Comparison of ENCODE assay signal across 1 cellular context in the genomic region with DNA sequence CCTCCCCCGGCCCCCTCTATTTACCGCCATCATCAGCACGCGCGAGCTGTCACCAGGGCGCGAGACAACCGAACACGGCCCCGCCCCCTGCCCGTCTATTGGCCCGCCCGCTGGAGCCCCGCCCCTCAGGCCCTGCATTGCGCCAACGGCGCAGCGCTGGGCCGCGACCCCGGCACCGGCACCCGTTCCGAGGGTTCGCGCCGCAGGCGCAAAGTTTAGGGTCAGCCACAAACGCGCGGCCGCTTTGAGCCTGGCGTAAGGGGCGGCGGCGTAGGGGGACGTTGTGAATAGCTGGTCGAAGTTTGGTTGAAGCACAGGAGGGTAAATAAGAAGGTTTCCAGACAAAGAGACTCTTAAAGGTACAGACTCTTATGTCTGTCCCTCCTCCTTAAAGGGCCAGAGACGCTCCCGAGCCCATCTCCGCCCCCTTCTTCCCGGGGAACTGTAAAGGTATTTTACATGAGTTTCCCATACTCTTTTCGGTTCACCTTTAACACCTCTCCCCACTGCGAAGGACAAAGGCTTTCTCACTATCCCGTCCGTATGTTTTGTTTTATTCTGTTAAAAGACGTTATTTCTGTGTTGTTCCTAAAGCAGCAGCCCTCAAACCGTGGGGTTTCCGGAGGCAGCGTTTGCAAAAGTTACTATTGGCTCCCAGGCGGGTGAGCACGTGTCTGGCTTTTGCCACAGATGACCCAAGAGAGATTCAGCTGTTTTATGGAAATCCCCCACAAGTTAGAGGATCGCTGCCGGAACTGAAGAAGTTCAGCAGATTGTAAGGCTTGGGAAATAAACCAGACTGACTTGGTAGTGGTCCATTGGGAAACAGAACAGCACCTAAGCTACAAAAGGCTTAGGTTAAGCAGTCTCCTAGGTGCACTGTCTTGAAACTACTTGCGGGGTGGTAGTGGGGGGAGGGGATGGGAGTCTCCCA.
A peak's percentile ranks its signal among the peaks of the same experiment; 100 is the strongest.
TF ChIP-seq lines count a peak whose summit lies in the region.

A gene (minus strand): TSS at position 76 of the 934 bp plus-strand sequence. CDS start 88,392 bp downstream, outside the sequence.

TF ChIP-seq in K562, 482 proteins besides CTCF, POLR2A, EP300 and RAD21 (continued from another document and continues in another):
- TF ChIP-seq, protein P1, sequence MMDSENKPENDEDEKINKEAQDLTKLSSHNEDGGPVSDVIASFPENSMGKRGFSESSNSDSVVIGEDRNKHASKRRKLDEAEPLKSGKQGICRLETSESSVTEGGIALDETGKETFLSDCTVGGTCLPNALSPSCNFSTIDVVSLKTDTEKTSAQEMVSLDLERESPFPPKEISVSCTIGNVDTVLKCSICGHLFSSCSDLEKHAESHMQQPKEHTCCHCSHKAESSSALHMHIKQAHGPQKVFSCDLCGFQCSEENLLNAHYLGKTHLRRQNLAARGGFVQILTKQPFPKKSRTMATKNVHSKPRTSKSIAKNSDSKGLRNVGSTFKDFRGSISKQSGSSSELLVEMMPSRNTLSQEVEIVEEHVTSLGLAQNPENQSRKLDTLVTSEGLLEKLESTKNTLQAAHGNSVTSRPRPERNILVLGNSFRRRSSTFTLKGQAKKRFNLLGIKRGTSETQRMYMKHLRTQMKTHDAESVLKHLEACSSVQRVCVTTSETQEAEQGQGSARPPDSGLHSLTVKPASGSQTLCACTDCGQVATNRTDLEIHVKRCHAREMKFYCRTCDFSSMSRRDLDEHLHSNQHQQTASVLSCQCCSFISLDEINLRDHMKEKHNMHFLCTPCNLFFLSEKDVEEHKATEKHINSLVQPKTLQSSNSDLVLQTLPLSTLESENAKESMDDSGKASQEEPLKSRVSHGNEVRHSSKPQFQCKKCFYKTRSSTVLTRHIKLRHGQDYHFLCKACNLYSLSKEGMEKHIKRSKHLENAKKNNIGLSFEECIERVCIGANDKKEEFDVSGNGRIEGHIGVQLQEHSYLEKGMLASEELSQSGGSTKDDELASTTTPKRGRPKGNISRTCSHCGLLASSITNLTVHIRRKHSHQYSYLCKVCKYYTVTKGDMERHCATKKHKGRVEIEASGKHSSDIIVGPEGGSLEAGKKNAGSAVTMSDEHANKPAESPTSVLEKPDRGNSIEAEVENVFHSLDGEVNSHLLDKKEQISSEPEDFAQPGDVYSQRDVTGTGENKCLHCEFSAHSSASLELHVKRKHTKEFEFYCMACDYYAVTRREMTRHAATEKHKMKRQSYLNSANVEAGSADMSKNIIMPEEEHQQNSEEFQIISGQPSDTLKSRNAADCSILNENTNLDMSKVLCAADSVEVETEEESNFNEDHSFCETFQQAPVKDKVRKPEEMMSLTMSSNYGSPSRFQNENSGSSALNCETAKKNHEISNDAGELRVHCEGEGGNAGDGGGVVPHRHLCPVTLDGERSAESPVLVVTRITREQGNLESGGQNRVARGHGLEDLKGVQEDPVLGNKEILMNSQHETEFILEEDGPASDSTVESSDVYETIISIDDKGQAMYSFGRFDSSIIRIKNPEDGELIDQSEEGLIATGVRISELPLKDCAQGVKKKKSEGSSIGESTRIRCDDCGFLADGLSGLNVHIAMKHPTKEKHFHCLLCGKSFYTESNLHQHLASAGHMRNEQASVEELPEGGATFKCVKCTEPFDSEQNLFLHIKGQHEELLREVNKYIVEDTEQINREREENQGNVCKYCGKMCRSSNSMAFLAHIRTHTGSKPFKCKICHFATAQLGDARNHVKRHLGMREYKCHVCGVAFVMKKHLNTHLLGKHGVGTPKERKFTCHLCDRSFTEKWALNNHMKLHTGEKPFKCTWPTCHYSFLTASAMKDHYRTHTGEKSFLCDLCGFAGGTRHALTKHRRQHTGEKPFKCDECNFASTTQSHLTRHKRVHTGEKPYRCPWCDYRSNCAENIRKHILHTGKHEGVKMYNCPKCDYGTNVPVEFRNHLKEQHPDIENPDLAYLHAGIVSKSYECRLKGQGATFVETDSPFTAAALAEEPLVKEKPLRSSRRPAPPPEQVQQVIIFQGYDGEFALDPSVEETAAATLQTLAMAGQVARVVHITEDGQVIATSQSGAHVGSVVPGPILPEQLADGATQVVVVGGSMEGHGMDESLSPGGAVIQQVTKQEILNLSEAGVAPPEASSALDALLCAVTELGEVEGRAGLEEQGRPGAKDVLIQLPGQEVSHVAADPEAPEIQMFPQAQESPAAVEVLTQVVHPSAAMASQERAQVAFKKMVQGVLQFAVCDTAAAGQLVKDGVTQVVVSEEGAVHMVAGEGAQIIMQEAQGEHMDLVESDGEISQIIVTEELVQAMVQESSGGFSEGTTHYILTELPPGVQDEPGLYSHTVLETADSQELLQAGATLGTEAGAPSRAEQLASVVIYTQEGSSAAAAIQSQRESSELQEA (IDR thresholded peaks at IDR 0.05; ENCODE audit: low read depth), result no peak
- peak; percentile 70 for TF ChIP-seq RBBP5 (IDR thresholded peaks at IDR 0.05; ENCODE audit: borderline replicate concordance, insufficient read depth, low read length, poor library complexity, severe bottlenecking)
- TF ChIP-seq POU5F1 (IDR thresholded peaks at IDR 0.05; ENCODE audit: borderline replicate concordance, low read depth, low read length, partially characterized antibody), result no peak
- TF ChIP-seq, protein P2, sequence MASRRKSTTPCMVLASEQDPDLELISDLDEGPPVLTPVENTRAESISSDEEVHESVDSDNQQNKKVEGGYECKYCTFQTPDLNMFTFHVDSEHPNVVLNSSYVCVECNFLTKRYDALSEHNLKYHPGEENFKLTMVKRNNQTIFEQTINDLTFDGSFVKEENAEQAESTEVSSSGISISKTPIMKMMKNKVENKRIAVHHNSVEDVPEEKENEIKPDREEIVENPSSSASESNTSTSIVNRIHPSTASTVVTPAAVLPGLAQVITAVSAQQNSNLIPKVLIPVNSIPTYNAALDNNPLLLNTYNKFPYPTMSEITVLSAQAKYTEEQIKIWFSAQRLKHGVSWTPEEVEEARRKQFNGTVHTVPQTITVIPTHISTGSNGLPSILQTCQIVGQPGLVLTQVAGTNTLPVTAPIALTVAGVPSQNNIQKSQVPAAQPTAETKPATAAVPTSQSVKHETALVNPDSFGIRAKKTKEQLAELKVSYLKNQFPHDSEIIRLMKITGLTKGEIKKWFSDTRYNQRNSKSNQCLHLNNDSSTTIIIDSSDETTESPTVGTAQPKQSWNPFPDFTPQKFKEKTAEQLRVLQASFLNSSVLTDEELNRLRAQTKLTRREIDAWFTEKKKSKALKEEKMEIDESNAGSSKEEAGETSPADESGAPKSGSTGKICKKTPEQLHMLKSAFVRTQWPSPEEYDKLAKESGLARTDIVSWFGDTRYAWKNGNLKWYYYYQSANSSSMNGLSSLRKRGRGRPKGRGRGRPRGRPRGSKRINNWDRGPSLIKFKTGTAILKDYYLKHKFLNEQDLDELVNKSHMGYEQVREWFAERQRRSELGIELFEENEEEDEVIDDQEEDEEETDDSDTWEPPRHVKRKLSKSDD (conservative IDR thresholded peaks at IDR 0.05; ENCODE audit: low read length), result no peak
- TF ChIP-seq, protein P3, sequence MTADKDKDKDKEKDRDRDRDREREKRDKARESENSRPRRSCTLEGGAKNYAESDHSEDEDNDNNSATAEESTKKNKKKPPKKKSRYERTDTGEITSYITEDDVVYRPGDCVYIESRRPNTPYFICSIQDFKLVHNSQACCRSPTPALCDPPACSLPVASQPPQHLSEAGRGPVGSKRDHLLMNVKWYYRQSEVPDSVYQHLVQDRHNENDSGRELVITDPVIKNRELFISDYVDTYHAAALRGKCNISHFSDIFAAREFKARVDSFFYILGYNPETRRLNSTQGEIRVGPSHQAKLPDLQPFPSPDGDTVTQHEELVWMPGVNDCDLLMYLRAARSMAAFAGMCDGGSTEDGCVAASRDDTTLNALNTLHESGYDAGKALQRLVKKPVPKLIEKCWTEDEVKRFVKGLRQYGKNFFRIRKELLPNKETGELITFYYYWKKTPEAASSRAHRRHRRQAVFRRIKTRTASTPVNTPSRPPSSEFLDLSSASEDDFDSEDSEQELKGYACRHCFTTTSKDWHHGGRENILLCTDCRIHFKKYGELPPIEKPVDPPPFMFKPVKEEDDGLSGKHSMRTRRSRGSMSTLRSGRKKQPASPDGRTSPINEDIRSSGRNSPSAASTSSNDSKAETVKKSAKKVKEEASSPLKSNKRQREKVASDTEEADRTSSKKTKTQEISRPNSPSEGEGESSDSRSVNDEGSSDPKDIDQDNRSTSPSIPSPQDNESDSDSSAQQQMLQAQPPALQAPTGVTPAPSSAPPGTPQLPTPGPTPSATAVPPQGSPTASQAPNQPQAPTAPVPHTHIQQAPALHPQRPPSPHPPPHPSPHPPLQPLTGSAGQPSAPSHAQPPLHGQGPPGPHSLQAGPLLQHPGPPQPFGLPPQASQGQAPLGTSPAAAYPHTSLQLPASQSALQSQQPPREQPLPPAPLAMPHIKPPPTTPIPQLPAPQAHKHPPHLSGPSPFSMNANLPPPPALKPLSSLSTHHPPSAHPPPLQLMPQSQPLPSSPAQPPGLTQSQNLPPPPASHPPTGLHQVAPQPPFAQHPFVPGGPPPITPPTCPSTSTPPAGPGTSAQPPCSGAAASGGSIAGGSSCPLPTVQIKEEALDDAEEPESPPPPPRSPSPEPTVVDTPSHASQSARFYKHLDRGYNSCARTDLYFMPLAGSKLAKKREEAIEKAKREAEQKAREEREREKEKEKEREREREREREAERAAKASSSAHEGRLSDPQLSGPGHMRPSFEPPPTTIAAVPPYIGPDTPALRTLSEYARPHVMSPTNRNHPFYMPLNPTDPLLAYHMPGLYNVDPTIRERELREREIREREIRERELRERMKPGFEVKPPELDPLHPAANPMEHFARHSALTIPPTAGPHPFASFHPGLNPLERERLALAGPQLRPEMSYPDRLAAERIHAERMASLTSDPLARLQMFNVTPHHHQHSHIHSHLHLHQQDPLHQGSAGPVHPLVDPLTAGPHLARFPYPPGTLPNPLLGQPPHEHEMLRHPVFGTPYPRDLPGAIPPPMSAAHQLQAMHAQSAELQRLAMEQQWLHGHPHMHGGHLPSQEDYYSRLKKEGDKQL (CRISPR knock-in tag; IDR thresholded peaks at IDR 0.05; ENCODE audit: borderline replicate concordance), result no peak
- TF ChIP-seq, protein P4, sequence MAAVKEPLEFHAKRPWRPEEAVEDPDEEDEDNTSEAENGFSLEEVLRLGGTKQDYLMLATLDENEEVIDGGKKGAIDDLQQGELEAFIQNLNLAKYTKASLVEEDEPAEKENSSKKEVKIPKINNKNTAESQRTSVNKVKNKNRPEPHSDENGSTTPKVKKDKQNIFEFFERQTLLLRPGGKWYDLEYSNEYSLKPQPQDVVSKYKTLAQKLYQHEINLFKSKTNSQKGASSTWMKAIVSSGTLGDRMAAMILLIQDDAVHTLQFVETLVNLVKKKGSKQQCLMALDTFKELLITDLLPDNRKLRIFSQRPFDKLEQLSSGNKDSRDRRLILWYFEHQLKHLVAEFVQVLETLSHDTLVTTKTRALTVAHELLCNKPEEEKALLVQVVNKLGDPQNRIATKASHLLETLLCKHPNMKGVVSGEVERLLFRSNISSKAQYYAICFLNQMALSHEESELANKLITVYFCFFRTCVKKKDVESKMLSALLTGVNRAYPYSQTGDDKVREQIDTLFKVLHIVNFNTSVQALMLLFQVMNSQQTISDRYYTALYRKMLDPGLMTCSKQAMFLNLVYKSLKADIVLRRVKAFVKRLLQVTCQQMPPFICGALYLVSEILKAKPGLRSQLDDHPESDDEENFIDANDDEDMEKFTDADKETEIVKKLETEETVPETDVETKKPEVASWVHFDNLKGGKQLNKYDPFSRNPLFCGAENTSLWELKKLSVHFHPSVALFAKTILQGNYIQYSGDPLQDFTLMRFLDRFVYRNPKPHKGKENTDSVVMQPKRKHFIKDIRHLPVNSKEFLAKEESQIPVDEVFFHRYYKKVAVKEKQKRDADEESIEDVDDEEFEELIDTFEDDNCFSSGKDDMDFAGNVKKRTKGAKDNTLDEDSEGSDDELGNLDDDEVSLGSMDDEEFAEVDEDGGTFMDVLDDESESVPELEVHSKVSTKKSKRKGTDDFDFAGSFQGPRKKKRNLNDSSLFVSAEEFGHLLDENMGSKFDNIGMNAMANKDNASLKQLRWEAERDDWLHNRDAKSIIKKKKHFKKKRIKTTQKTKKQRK (IDR thresholded peaks at IDR 0.05; ENCODE audit: borderline replicate concordance, low read depth, low read length), result no peak
- TF ChIP-seq FOXK2 (conservative IDR thresholded peaks at IDR 0.05 in 1 of 2, IDR thresholded peaks at IDR 0.05 in 1 of 2; ENCODE audit: low read depth in 2 of 2), result peak; percentile 68 to 73
- TF ChIP-seq ARID1B (IDR thresholded peaks at IDR 0.05), result peak; percentile 34; the same call in 1 of the 2 replicates
- TF ChIP-seq, protein P5, sequence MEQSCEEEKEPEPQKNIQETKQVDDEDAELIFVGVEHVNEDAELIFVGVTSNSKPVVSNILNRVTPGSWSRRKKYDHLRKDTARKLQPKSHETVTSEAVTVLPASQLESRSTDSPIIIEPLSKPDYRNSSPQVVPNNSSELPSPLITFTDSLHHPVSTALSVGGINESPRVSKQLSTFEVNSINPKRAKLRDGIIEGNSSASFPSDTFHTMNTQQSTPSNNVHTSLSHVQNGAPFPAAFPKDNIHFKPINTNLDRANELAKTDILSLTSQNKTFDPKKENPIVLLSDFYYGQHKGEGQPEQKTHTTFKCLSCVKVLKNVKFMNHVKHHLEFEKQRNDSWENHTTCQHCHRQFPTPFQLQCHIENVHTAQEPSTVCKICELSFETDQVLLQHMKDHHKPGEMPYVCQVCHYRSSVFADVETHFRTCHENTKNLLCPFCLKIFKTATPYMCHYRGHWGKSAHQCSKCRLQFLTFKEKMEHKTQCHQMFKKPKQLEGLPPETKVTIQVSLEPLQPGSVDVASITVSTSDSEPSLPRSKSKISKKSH (CRISPR knock-in tag; IDR thresholded peaks at IDR 0.05), result no peak
- no peak for TF ChIP-seq ZNF76 (CRISPR knock-in tag; IDR thresholded peaks at IDR 0.05; ENCODE audit: borderline replicate concordance)
- TF ChIP-seq NEUROD1 (IDR thresholded peaks at IDR 0.05; ENCODE audit: borderline replicate concordance, low read depth, low read length, partially characterized antibody), result no peak
- no peak for TF ChIP-seq BRF1 (IDR thresholded peaks at IDR 0.05; ENCODE audit: borderline replicate concordance, extremely low read depth, insufficient read length)
- TF ChIP-seq MXI1 (IDR thresholded peaks at IDR 0.05; ENCODE audit: low read depth, low read length), result peak; percentile 44; the same call in 1 of the 2 replicates
- no peak for TF ChIP-seq ZNF165 (CRISPR knock-in tag; IDR thresholded peaks at IDR 0.05; ENCODE audit: borderline replicate concordance)
- TF ChIP-seq HMG20A (CRISPR knock-in tag; conservative IDR thresholded peaks at IDR 0.05), result no peak
- TF ChIP-seq U2AF2 (optimal IDR thresholded peaks at IDR 0.05; ENCODE audit: low read depth, low read length), result no peak
- no peak for TF ChIP-seq ZNF224 (CRISPR knock-in tag; IDR thresholded peaks at IDR 0.05)
- TF ChIP-seq MCM3 (IDR thresholded peaks at IDR 0.05), result no peak
- TF ChIP-seq NFRKB (IDR thresholded peaks at IDR 0.05; ENCODE audit: low read depth), result 0 out of 2 replicates have a peak, but pooled peaks have one; percentile 53
- peak; percentile 83; the same call in 1 of the 2 replicates for TF ChIP-seq NBN (IDR thresholded peaks at IDR 0.05; ENCODE audit: low read depth)
- peak; percentile 41 for TF ChIP-seq KDM5B (IDR thresholded peaks at IDR 0.05; ENCODE audit: insufficient replicate concordance, low read depth, low read length)
- TF ChIP-seq FUS (optimal IDR thresholded peaks at IDR 0.05; ENCODE audit: low read depth, low read length), result no peak
- no peak for TF ChIP-seq SMARCC2 (IDR thresholded peaks at IDR 0.05; ENCODE audit: low read depth)
- TF ChIP-seq, protein P6, sequence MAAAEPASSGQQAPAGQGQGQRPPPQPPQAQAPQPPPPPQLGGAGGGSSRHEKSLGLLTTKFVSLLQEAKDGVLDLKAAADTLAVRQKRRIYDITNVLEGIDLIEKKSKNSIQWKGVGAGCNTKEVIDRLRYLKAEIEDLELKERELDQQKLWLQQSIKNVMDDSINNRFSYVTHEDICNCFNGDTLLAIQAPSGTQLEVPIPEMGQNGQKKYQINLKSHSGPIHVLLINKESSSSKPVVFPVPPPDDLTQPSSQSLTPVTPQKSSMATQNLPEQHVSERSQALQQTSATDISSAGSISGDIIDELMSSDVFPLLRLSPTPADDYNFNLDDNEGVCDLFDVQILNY (CRISPR knock-in tag; IDR thresholded peaks at IDR 0.05), result no peak
- TF ChIP-seq IRF2 (CRISPR knock-in tag; IDR thresholded peaks at IDR 0.05), result no peak
- TF ChIP-seq ZBTB7A (IDR thresholded peaks at IDR 0.05; ENCODE audit: borderline replicate concordance, control insufficient read depth, low read depth, low read length), result peak; percentile 89
- no peak for TF ChIP-seq MCM7 (IDR thresholded peaks at IDR 0.05)
